ENCODE assay signal across 8 cellular contexts in genomic region chr6:132530293-132530974, GRCh38. TPM values are rescaled to one million over a fixed set of nuclear protein-coding genes. Genes with fewer than 3 reads are reported as not detected.
DNase-seq lines count a peak whose midpoint lies in the region; ATAC-seq and TF ChIP-seq lines count a peak whose summit lies in the region.

No MANE protein-coding gene starts in this region.

- H3K36me3 Mint-ChIP-seq in T-helper 2 cell treated with Interferon-gamma antibody and Interleukin-4, amounts not matched to agents 5 μg/mL and 100 μg/mL, for 36 hours (ENCODE audit: low read depth) = no peaks in the 10 kb centered on the region

- WGBS in iPS DF 6.9 (ENCODE audit: insufficient coverage, insufficient read length) = no CpG with 5 or more reads among the region's 9 CpGs
- WGBS in spleen, 5 donors = 18 to 30% (median 22%) methylated on average over 9 of the region's 9 CpGs

- H3K27ac ChIP-seq in iPS DF 6.9 (ENCODE audit: low read length) (no peak overlapping the region), spleen (no peak overlapping the region)

- H3K9me3 Mint-ChIP-seq in T-helper 2 cell treated with Interferon-gamma antibody and Interleukin-4, amounts not matched to agents 5 μg/mL and 100 μg/mL, for 36 hours = no peaks in the 10 kb centered on the region

- DNase-seq in GM10266 (ENCODE audit: extremely low spot score) (no peak), NCI-H128 (lab: John Stamatoyannopoulos, UW; ENCODE audit: unreplicated experiment) (peak; percentile 13), astrocyte of the hippocampus (ENCODE audit: low read depth, low spot score) (peak; percentile 78), iPS DF 6.9 (ENCODE audit: low read depth, low spot score) (peak; percentile 50), spleen (no peak), GM19238 (ENCODE audit: insufficient read length, low spot score) (no peak)
- peak; percentile 28 for DNase-seq in T-helper 2 cell treated with Interferon-gamma antibody and Interleukin-4, amounts not matched to agents 5 μg/mL and 100 μg/mL, for 36 hours (ENCODE audit: low spot score)

- TF ChIP-seq POLR2A in spleen (IDR thresholded peaks at IDR 0.05) = no peak

- H3K4me1 ChIP-seq in iPS DF 6.9 (ENCODE audit: control insufficient read depth, insufficient read depth, low read length) = peaks cover 1% of the 10 kb centered on the region; the same call in 1 of the 2 replicates
- H3K4me1 ChIP-seq in spleen = peaks cover 0 to 10% (median 4%) of the 10 kb centered on the region in 6 donors

- peak; percentile 77 for TF ChIP-seq CTCF in GM10266 (IDR thresholded peaks at IDR 0.05; ENCODE audit: control insufficient read depth, insufficient read depth, low read depth, missing control alignments)
- TF ChIP-seq CTCF in spleen (IDR thresholded peaks at IDR 0.05 in 8 of 11, conservative IDR thresholded peaks at IDR 0.05 in 3 of 11) = peak; percentile 49 to 84 (median 77)

- H3K27ac Mint-ChIP-seq in T-helper 2 cell treated with Interferon-gamma antibody and Interleukin-4, amounts not matched to agents 5 μg/mL and 100 μg/mL, for 36 hours = no peak overlapping the region

- no peak overlapping the region for H3K4me3 Mint-ChIP-seq in T-helper 2 cell treated with Interferon-gamma antibody and Interleukin-4, amounts not matched to agents 5 μg/mL and 100 μg/mL, for 36 hours

- no peaks in the 10 kb centered on the region for H3K4me1 Mint-ChIP-seq in T-helper 2 cell treated with Interferon-gamma antibody and Interleukin-4, amounts not matched to agents 5 μg/mL and 100 μg/mL, for 36 hours (ENCODE audit: low read depth)

- H3K36me3 ChIP-seq in iPS DF 6.9 (ENCODE audit: control insufficient read depth, insufficient read depth, low read length) (no peaks in the 10 kb centered on the region), spleen (no peaks in the 10 kb centered on the region)

- H3K27me3 ChIP-seq in iPS DF 6.9 (ENCODE audit: control insufficient read depth, insufficient read depth, low read length) = no peaks in the 10 kb centered on the region
- peaks cover 0 to 7% (median 0%) of the 10 kb centered on the region in 7 donors for H3K27me3 ChIP-seq in spleen (replicated peaks in 1 of 7)

- intact Hi-C loops in spleen (cut with DNase I; ENCODE audit: low total_unique reads) = no loop called here

- H3K4me3 ChIP-seq in iPS DF 6.9 (ENCODE audit: low read length) (no peak overlapping the region), spleen (peak overlapping the region in 2 of 8 donors; percentile 8 to 48)

- H3K9me3 ChIP-seq in iPS DF 6.9 (ENCODE audit: control insufficient read depth, insufficient read depth, low read length) (no peaks in the 10 kb centered on the region), spleen (peaks cover 0 to 9% (median 4%) of the 10 kb centered on the region in 8 donors)

- peaks cover 25% of the 10 kb centered on the region for H3K27me3 Mint-ChIP-seq in T-helper 2 cell treated with Interferon-gamma antibody and Interleukin-4, amounts not matched to agents 5 μg/mL and 100 μg/mL, for 36 hours (ENCODE audit: low read depth)

- ATAC-seq in HG02588 (IDR thresholded peaks at IDR 0.05; ENCODE audit: unreplicated experiment) = peak; percentile 71

RNA-seq across cellular contexts. Expression of gene TAAR9, which starts 7.6 kb away (rescaled TPM):
- not detected for total RNA-seq in spleen
- not detected for polyA plus RNA-seq in spleen

RNA-seq across cellular contexts. Expression of gene STX7, which starts 17.5 kb away (rescaled TPM):
- 100 to 1,000 TPM in 3 of 7 donors, 10 to 100 TPM in 4; 70.7 to 114 (median 87.9) TPM for total RNA-seq in spleen
- polyA plus RNA-seq in spleen = 10 to 100 TPM; 14.4 to 28.5 (median 25.2) TPM

RNA-seq across cellular contexts. Expression of gene TAAR8, which starts 22.0 kb away (rescaled TPM):
- not detected for total RNA-seq in spleen
- not detected for polyA plus RNA-seq in spleen

RNA-seq across cellular contexts. Expression of gene TAAR6, which starts 39.7 kb away (rescaled TPM):
- not detected for total RNA-seq in spleen
- polyA plus RNA-seq in spleen = not detected

RNA-seq across cellular contexts. Expression of gene TAAR5, which starts 59.1 kb away (rescaled TPM):
- not detected for total RNA-seq in spleen
- under 1 TPM in 1 of 3 donors, not detected in 2; 0.10 TPM for polyA plus RNA-seq in spleen

Comparison
In these comparisons a context has a peak if more than half of its experiments do, and no peak if none do; other contexts are left out.
1. DNase-seq: peak in NCI-H128 (single experiment), T-helper 2 cell treated with Interferon-gamma antibody and Interleukin-4, amounts not matched to agents 5 μg/mL and 100 μg/mL, for 36 hours (single experiment), astrocyte of the hippocampus (single experiment) and iPS DF 6.9 (single experiment); none in GM10266 (single experiment), spleen (single experiment) and GM19238 (single experiment).